Comparison of ENCODE assay signal across 14 cellular contexts in genomic region chr3:32316319-32316718, GRCh38.
DNase-seq lines count a peak whose midpoint lies in the region; ATAC-seq and TF ChIP-seq lines count a peak whose summit lies in the region.
"Had no signal": no experiment of that assay in that cellular context is flagged by ENCODE, and none has a peak within 500 bp of the region (broad histone marks: within the 10 kb centered on the region; RNA-seq: fewer than 3 reads in every experiment).

No MANE protein-coding gene starts in this region.

- no peak overlapping the region for H3K4me2 ChIP-seq in GM23338
- H3K4me2 ChIP-seq: BLaER1 had no signal

- no peaks in the 10 kb centered on the region for H3F3A ChIP-seq in GM23338 (replicated peaks; ENCODE audit: low read depth)

- no peak overlapping the region for H2AFZ ChIP-seq in GM23338
- H2AFZ ChIP-seq: GM23248 had no signal

- H3K4me1 Mint-ChIP-seq in GM23338 (peaks cover 43% of the 10 kb centered on the region), nephron (peaks cover 22% of the 10 kb centered on the region)
- peaks cover 36% of the 10 kb centered on the region for H3K4me1 Mint-ChIP-seq in activated CD4-positive, alpha-beta T cell treated with anti-CD3 and anti-CD28 coated beads, Interleukin-2, amount 10 ng/mL, durations not matched to agents 7 days and 5 days

- CTCF ChIA-PET in activated CD4-positive, alpha-beta T cell treated with anti-CD3 and anti-CD28 coated beads, Interleukin-2, amount 10 ng/mL, durations not matched to agents 7 days and 5 days (lab: Charles Lee): interaction anchor here (0.6 to 1.4 kb wide), 3 partner anchors 11 to 18 kb away, joined by 3 read pairs; no protein-coding TSS in a partner anchor

- H3K27ac Mint-ChIP-seq in GM23338 (no peak overlapping the region), nephron (peak overlapping the region in 2 of 3 experiments; percentile 36 to 51)
- no peak overlapping the region for H3K27ac Mint-ChIP-seq in activated CD4-positive, alpha-beta T cell treated with anti-CD3 and anti-CD28 coated beads, Interleukin-2, amount 10 ng/mL, durations not matched to agents 7 days and 5 days
- H3K27ac Mint-ChIP-seq: CD8-positive, alpha-beta memory T cell had no signal

- H3K9me3 Mint-ChIP-seq in GM23338 (no peaks in the 10 kb centered on the region), nephron (peaks cover 3% of the 10 kb centered on the region)
- no peaks in the 10 kb centered on the region for H3K9me3 Mint-ChIP-seq in activated CD4-positive, alpha-beta T cell treated with anti-CD3 and anti-CD28 coated beads, Interleukin-2, amount 10 ng/mL, durations not matched to agents 7 days and 5 days
- H3K9me3 Mint-ChIP-seq: CD8-positive, alpha-beta memory T cell had no signal

- peak; percentile 8 for DNase-seq in A172 (ENCODE audit: low spot score)
- no peak for DNase-seq in GM23338 (ENCODE audit: low spot score)
- peak; percentile 41 for DNase-seq in retinal pigment epithelial cell (ENCODE audit: low read depth)
- no peak for DNase-seq in activated CD4-positive, alpha-beta T cell treated with anti-CD3 and anti-CD28 coated beads, Interleukin-2, amount 10 ng/mL, durations not matched to agents 7 days and 5 days
- no peak for DNase-seq in ureter (ENCODE audit: low spot score)
- DNase-seq: CD8-positive, alpha-beta memory T cell; DND-41; GDM1; GM23248; H7; IMR-90 had no signal

- H3K36me3 ChIP-seq in GM23338 (ENCODE audit: insufficient read depth): no peaks in the 10 kb centered on the region
- H3K36me3 ChIP-seq: BLaER1 had no signal

- H3K9me2 ChIP-seq in GM23338 (ENCODE audit: insufficient read depth): no peaks in the 10 kb centered on the region

- peaks cover 36% of the 10 kb centered on the region for H3K4me1 ChIP-seq in GM23338 (ENCODE audit: insufficient read depth)

- H3K27me3 Mint-ChIP-seq in GM23338 (ENCODE audit: insufficient read depth, low read depth, poor library complexity) (peaks cover 3% of the 10 kb centered on the region), nephron (ENCODE audit: low read depth) (peaks cover 4% of the 10 kb centered on the region)
- H3K27me3 Mint-ChIP-seq in activated CD4-positive, alpha-beta T cell treated with anti-CD3 and anti-CD28 coated beads, Interleukin-2, amount 10 ng/mL, durations not matched to agents 7 days and 5 days: no peaks in the 10 kb centered on the region

- H3K36me3 Mint-ChIP-seq in GM23338 (ENCODE audit: low read depth) (no peaks in the 10 kb centered on the region), nephron (ENCODE audit: low read depth) (no peaks in the 10 kb centered on the region)
- peaks cover 3% of the 10 kb centered on the region for H3K36me3 Mint-ChIP-seq in activated CD4-positive, alpha-beta T cell treated with anti-CD3 and anti-CD28 coated beads, Interleukin-2, amount 10 ng/mL, durations not matched to agents 7 days and 5 days (ENCODE audit: low read depth)

- no peaks in the 10 kb centered on the region for H4K20me1 ChIP-seq in GM23338 (replicated peaks; ENCODE audit: insufficient read depth)

- H3K4me3 ChIP-seq in GM23338 (no peak overlapping the region), retinal pigment epithelial cell (ENCODE audit: low read length) (no peak overlapping the region)
- H3K4me3 ChIP-seq: BLaER1, GM23248 had no signal

- H3K79me2 ChIP-seq in GM23338 (replicated peaks; ENCODE audit: insufficient read depth): no peaks in the 10 kb centered on the region

- POLR2A ChIA-PET in activated CD4-positive, alpha-beta T cell treated with anti-CD3 and anti-CD28 coated beads, Interleukin-2, amount 10 ng/mL, durations not matched to agents 7 days and 5 days (lab: Charles Lee): interaction anchor here (0.6 kb wide), 1 partner anchor 652 kb away, joined by 3 read pairs; no protein-coding TSS in a partner anchor

- ATAC-seq in GM23338: no peak
- no peak for ATAC-seq in HG02981 (IDR thresholded peaks at IDR 0.05; ENCODE audit: unreplicated experiment)

- peak overlapping the region; percentile 27; the same call in 1 of the 2 replicates for H3K27ac ChIP-seq in GM23338 (ENCODE audit: low read depth)
- H3K27ac ChIP-seq: BLaER1, GM23248 had no signal

- H3K27me3 ChIP-seq in GM23338 (ENCODE audit: insufficient read depth): no peaks in the 10 kb centered on the region
- H3K27me3 ChIP-seq: BLaER1 had no signal

- TF ChIP-seq CTCF in GM23338 (conservative IDR thresholded peaks at IDR 0.05; ENCODE audit: low read depth in 2 of 2): no peak
- TF ChIP-seq CTCF in nephron (IDR thresholded peaks at IDR 0.05; ENCODE audit: unreplicated experiment in 3 of 3): no peak
- TF ChIP-seq CTCF in retinal pigment epithelial cell (conservative IDR thresholded peaks at IDR 0.05; ENCODE audit: low read depth, low read length): no peak

- H3K4me3 Mint-ChIP-seq in GM23338 (no peak overlapping the region), nephron (no peak overlapping the region)
- H3K4me3 Mint-ChIP-seq in activated CD4-positive, alpha-beta T cell treated with anti-CD3 and anti-CD28 coated beads, Interleukin-2, amount 10 ng/mL, durations not matched to agents 7 days and 5 days: no peak overlapping the region
- H3K4me3 Mint-ChIP-seq: CD8-positive, alpha-beta memory T cell had no signal

TF ChIP-seq in GM23338, 12 proteins besides CTCF, POLR2A, EP300 and RAD21 (continues in another document):
- TF ChIP-seq REST (IDR thresholded peaks at IDR 0.05; ENCODE audit: unreplicated experiment) (no peak), POLR2AphosphoS5 (IDR thresholded peaks at IDR 0.05; ENCODE audit: low read depth) (no peak), STAT1 (IDR thresholded peaks at IDR 0.05; ENCODE audit: unreplicated experiment) (no peak), EZH2phosphoT487 (IDR thresholded peaks at IDR 0.05; ENCODE audit: unreplicated experiment) (no peak), JUNB (IDR thresholded peaks at IDR 0.05; ENCODE audit: unreplicated experiment) (no peak), ZNF114 (CRISPR knock-in tag; IDR thresholded peaks at IDR 0.05) (no peak)

Comparison
In these comparisons a context has a peak if more than half of its experiments do, and no peak if none do; other contexts are left out.
1. DNase-seq: peak in A172 (single experiment) and retinal pigment epithelial cell (single experiment); none in GM23338 (single experiment), activated CD4-positive, alpha-beta T cell treated with anti-CD3 and anti-CD28 coated beads, Interleukin-2, amount 10 ng/mL, durations not matched to agents 7 days and 5 days (single experiment) and ureter (single experiment).
2. H3K27ac Mint-ChIP-seq: peak in nephron (2 of 3); none in GM23338 (single experiment) and activated CD4-positive, alpha-beta T cell treated with anti-CD3 and anti-CD28 coated beads, Interleukin-2, amount 10 ng/mL, durations not matched to agents 7 days and 5 days (single experiment).